8 cellular contexts compared by ENCODE assay signal in the genomic region with DNA sequence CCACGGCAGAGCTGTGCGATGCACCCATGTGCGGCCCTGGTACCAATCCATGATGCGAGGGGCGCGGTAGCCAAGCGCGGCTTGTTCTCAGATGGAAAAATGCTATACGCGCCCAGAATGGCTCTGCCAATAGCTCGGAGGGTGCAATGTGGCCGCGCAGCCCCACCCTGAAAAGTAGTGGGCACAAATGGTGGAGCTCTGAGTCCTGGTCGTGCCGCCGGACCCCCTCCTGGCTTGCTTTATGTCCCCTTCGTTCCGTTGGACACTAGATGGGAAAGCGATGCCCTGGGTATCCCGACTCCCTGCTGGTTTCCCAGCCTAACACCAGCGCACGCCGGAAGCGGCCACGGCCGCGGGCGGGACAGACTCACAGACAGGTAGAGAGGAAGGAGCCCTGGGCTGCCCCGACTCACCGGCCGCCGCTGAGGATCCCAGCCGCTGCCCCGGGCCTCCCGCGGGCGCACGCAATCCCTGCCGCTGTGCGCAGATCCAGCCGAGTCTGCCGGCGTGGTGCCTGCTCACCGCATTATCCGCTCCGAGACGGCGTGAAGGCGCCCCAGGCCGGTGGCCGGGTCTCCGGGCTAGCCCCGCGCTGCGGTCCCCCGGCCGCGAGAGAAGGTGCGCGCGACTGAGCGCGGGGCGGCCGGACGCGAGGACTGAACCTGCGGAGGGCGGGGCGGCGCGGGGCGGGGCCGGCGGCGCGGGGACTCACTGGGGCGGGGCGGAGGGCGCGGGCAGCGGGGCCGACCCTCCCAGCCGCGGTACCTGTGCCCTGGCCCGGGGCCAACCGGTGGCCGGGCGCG. TPM values are rescaled to one million over a fixed set of nuclear protein-coding genes. Genes with fewer than 3 reads are reported as not detected.
A peak's percentile ranks its signal among the peaks of the same experiment; 100 is the strongest.
DNase-seq lines count a peak whose midpoint lies in the region; ATAC-seq lines count a peak whose summit lies in the region.

A gene with protein sequence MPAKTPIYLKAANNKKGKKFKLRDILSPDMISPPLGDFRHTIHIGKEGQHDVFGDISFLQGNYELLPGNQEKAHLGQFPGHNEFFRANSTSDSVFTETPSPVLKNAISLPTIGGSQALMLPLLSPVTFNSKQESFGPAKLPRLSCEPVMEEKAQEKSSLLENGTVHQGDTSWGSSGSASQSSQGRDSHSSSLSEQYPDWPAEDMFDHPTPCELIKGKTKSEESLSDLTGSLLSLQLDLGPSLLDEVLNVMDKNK (minus strand): TSS at position 630 of the 803 bp plus-strand sequence. CDS start 25,055 bp downstream, outside the sequence.

- no peaks in the 10 kb centered on the region for H3K36me3 ChIP-seq in ectodermal cell (ENCODE audit: control insufficient read depth, insufficient read depth, low read length)
- H3K36me3 ChIP-seq in mesendoderm (ENCODE audit: control insufficient read depth, insufficient read depth, low read length), result no peaks in the 10 kb centered on the region

- DNase-seq in NCI-H524 (lab: John Stamatoyannopoulos, UW), result peak; percentile 74 to 76
- no peak for DNase-seq in NCI-H524 treated with DMSO at 0.1 percent for 48 hours (lab: John Stamatoyannopoulos, UW)
- DNase-seq in NCI-H226, result peak; percentile 55
- DNase-seq in activated CD4-positive, alpha-beta T cell treated with anti-CD3 and anti-CD28 coated beads, Interleukin-2, amount 50 U/mL, for 48 hours, result peak; percentile 76 to 79
- peak; percentile 76 for DNase-seq in mesendoderm
- peak; percentile 46 to 50 for DNase-seq in stimulated activated CD8-positive, alpha-beta memory T cell treated with anti-CD3 and anti-CD28 coated beads, Interleukin-4, amount 100 ng/mL, for 1 hour (ENCODE audit: low read depth in 2 of 2, low spot score in 1 of 2)

- H2BK120ac ChIP-seq in mesendoderm (ENCODE audit: low read depth, low read length), result peak within 1 kb of the TSS; percentile 54

- H3K4me3 ChIP-seq in ectodermal cell (ENCODE audit: insufficient read depth, low read depth, low read length) (peak within 1 kb of the TSS; percentile 89), mesendoderm (ENCODE audit: low read length) (peak within 1 kb of the TSS; percentile 71)

- peak within 1 kb of the TSS; percentile 95 for H3K56ac ChIP-seq in mesendoderm (ENCODE audit: low read length)

- H3K27me3 ChIP-seq in ectodermal cell (ENCODE audit: control insufficient read depth, insufficient read depth, low read length, poor library complexity, severe bottlenecking) (peaks cover 16% of the 10 kb centered on the region), mesendoderm (ENCODE audit: insufficient read depth, low read length, poor library complexity) (no peaks in the 10 kb centered on the region)

- H4K8ac ChIP-seq in mesendoderm (ENCODE audit: low read depth, low read length), result peak within 1 kb of the TSS; percentile 30

- no peak within 1 kb of the TSS for H2AK5ac ChIP-seq in mesendoderm (ENCODE audit: low read length)

- peaks cover 14% of the 10 kb centered on the region for H3K79me1 ChIP-seq in mesendoderm (ENCODE audit: low read length)

- H3K79me2 ChIP-seq in mesendoderm (ENCODE audit: control insufficient read depth, insufficient read depth, low read length), result peaks cover 40% of the 10 kb centered on the region

- H3K27ac ChIP-seq in ectodermal cell (ENCODE audit: insufficient read depth, low read depth, low read length, poor library complexity, severe bottlenecking), result peak within 1 kb of the TSS; percentile 87
- H3K27ac ChIP-seq in mesendoderm (ENCODE audit: low read depth, low read length), result peak within 1 kb of the TSS; percentile 97

- H4K5ac ChIP-seq in mesendoderm (ENCODE audit: low read length), result no peak within 1 kb of the TSS

- H3K4me1 ChIP-seq in ectodermal cell (ENCODE audit: control insufficient read depth, insufficient read depth, low read length) (peaks cover 8% of the 10 kb centered on the region), mesendoderm (ENCODE audit: control insufficient read depth, low read depth, low read length) (peaks cover 3% of the 10 kb centered on the region)

- H3K18ac ChIP-seq in mesendoderm (ENCODE audit: low read length), result peak within 1 kb of the TSS; percentile 91

- H3K23ac ChIP-seq in mesendoderm (ENCODE audit: low read length), result no peak within 1 kb of the TSS

- H3K4me2 ChIP-seq in mesendoderm (ENCODE audit: low read length), result peak within 1 kb of the TSS; percentile 84

- peak within 1 kb of the TSS; percentile 88 for H3K9ac ChIP-seq in mesendoderm (ENCODE audit: low read length)

- ATAC-seq in HG02885 (IDR thresholded peaks at IDR 0.05; ENCODE audit: poor library complexity, unreplicated experiment), result peak; percentile 54

- peak within 1 kb of the TSS; percentile 79 for H2BK5ac ChIP-seq in mesendoderm (ENCODE audit: low read length)

- peak within 1 kb of the TSS; percentile 45 for H2BK15ac ChIP-seq in mesendoderm (replicated peaks; ENCODE audit: low read depth)

- H3K9me3 ChIP-seq in ectodermal cell (ENCODE audit: control insufficient read depth, low read length), result no peaks in the 10 kb centered on the region

- 0% methylated on average over 90 of the region's 90 CpGs for WGBS in ectodermal cell, 2 experiments
- WGBS in mesendoderm (ENCODE audit: extremely low coverage, insufficient coverage, low lambda C conversion rate), result no CpG with 5 or more reads among the region's 90 CpGs

- H3K4ac ChIP-seq in mesendoderm (ENCODE audit: low read depth, low read length), result peak within 1 kb of the TSS; percentile 95

RNA-seq across cellular contexts. Expression of the gene that starts here (rescaled TPM):
- polyA plus RNA-seq in ectodermal cell (2013, experiment 1 of 4), result 13.3 TPM
- polyA plus RNA-seq in ectodermal cell (2013, experiment 2 of 4), result 12.8 TPM
- polyA plus RNA-seq in ectodermal cell (2013, experiment 3 of 4), result 9.8 TPM
- 10.9 TPM for polyA plus RNA-seq in ectodermal cell (2013, experiment 4 of 4)
- polyA plus RNA-seq in mesendoderm (2013, experiment 1 of 2), result 32.7 TPM
- polyA plus RNA-seq in mesendoderm (2013, experiment 2 of 2), result 32.9 TPM
